In the genomic region with DNA sequence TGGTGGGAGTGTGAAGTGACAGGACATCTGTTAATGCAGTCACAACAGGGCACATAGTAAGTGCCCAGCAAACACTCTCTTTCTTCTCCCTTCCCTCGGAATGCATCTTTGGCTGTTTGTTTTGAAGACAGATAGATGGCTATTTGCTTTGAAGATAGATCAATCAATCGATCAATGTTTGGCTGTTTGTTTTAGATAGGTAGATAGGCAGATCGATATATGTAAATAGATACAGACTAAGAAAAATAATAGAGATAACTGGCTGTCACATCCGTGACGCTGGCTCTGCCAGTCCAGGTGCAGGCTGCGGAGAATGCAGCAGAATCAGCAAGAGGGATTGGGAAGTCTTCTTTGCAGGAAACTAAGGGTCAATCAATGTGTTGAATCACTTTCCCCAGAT, we compare ENCODE assay signal across 1 cellular context.
A peak's percentile ranks its signal among the peaks of the same experiment; 100 is the strongest.
TF ChIP-seq lines count a peak whose summit lies in the region.

No MANE protein-coding gene starts in this region.

TF ChIP-seq in HepG2, 621 proteins besides CTCF, POLR2A, EP300 and RAD21 (continued from another document and continues in another):
- TF ChIP-seq, protein P1, sequence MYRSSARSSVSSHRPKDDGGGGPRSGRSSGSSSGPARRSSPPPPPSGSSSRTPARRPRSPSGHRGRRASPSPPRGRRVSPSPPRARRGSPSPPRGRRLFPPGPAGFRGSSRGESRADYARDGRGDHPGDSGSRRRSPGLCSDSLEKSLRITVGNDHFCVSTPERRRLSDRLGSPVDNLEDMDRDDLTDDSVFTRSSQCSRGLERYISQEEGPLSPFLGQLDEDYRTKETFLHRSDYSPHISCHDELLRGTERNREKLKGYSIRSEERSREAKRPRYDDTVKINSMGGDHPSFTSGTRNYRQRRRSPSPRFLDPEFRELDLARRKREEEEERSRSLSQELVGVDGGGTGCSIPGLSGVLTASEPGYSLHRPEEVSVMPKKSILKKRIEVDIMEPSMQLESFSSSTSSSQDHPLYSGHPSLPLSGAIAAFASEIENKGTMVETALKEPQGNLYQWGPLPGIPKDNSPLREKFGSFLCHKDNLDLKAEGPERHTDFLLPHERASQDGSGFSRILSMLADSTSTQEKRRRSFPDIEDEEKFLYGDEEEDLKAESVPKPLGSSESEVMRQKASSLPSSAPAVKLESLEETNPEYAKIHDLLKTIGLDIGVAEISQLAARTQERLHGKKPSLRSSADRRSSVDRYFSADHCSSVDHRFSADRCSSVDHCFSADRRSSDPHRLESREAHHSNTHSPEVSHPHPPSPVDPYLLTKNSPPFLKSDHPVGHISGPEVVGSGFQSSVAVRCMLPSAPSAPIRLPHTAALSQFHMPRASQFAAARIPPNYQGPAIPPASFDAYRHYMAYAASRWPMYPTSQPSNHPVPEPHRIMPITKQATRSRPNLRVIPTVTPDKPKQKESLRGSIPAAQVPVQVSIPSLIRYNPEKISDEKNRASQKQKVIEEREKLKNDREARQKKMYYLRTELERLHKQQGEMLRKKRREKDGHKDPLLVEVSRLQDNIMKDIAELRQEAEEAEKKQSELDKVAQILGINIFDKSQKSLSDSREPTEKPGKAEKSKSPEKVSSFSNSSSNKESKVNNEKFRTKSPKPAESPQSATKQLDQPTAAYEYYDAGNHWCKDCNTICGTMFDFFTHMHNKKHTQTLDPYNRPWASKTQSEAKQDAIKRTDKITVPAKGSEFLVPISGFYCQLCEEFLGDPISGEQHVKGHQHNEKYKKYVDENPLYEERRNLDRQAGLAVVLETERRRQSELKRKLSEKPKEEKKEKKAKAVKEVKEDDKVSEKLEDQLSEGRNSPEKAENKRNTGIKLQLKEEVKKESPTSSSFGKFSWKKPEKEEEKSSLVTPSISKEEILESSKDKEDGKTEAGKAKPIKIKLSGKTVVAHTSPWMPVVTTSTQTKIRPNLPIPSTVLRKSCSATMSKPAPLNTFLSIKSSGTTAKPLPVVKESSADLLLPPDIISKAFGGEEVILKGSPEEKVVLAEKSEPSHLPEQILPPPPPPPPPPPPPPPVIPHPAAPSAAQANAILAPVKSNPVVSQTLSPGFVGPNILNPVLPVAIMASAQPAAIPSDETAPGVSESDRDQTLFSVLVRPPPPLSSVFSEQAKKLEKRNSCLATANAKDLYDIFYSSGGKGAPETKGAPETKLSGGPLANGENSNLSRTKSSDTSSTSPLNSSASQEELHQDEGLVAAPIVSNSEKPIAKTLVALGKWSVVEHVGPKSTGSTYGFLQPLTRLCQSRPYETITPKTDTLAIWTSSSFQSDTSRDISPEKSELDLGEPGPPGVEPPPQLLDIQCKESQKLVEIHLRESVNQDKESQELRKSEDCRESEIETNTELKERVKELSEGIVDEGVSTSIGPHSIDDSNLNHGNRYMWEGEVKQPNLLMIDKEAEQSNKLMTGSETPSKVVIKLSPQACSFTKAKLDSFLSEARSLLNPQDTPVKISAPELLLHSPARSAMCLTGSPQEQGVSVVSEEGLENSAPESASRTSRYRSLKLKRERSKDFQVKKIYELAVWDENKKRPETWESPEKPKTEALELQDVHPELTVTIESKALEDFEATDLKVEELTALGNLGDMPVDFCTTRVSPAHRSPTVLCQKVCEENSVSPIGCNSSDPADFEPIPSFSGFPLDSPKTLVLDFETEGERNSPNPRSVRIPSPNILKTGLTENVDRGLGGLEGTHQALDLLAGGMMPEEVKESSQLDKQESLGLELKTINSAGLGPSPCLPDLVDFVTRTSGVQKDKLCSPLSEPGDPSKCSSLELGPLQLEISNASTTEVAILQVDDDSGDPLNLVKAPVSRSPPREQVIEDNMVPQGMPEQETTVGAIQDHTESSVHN (CRISPR knock-in tag; IDR thresholded peaks at IDR 0.05), result no peak
- no peak for TF ChIP-seq PRPF4 (IDR thresholded peaks at IDR 0.05; ENCODE audit: low read depth, low read length, poor library complexity, severe bottlenecking)
- TF ChIP-seq, protein P2, sequence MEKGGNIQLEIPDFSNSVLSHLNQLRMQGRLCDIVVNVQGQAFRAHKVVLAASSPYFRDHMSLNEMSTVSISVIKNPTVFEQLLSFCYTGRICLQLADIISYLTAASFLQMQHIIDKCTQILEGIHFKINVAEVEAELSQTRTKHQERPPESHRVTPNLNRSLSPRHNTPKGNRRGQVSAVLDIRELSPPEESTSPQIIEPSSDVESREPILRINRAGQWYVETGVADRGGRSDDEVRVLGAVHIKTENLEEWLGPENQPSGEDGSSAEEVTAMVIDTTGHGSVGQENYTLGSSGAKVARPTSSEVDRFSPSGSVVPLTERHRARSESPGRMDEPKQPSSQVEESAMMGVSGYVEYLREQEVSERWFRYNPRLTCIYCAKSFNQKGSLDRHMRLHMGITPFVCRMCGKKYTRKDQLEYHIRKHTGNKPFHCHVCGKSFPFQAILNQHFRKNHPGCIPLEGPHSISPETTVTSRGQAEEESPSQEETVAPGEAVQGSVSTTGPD (CRISPR knock-in tag; IDR thresholded peaks at IDR 0.05), result peak; percentile 92
- 0 out of 2 replicates have a peak, but pooled peaks have one; percentile 50 for TF ChIP-seq ZNF331 (CRISPR knock-in tag; IDR thresholded peaks at IDR 0.05)
- no peak for TF ChIP-seq ZNF33A (CRISPR knock-in tag; IDR thresholded peaks at IDR 0.05; ENCODE audit: borderline replicate concordance)
- TF ChIP-seq KLF15 (CRISPR knock-in tag; IDR thresholded peaks at IDR 0.05; ENCODE audit: borderline replicate concordance), result no peak
- no peak for TF ChIP-seq ZNF776 (CRISPR knock-in tag; IDR thresholded peaks at IDR 0.05)
- no peak for TF ChIP-seq ZNF232 (CRISPR knock-in tag; IDR thresholded peaks at IDR 0.05; ENCODE audit: borderline replicate concordance)
- TF ChIP-seq BORCS8-MEF2B (CRISPR knock-in tag; IDR thresholded peaks at IDR 0.05), result no peak
- TF ChIP-seq ZNF317 (CRISPR knock-in tag; IDR thresholded peaks at IDR 0.05), result no peak
- peak; percentile 79 for TF ChIP-seq NFIC (IDR thresholded peaks at IDR 0.05; ENCODE audit: low read length)
- no peak for TF ChIP-seq ZC3H4 (CRISPR knock-in tag; IDR thresholded peaks at IDR 0.05; ENCODE audit: borderline replicate concordance)
- no peak for TF ChIP-seq CBX2 (IDR thresholded peaks at IDR 0.05; ENCODE audit: low read depth, low read length)
- TF ChIP-seq CBX2 (CRISPR knock-in tag; IDR thresholded peaks at IDR 0.05; ENCODE audit: low read depth), result no peak
- no peak for TF ChIP-seq ZFYVE20 (CRISPR knock-in tag; IDR thresholded peaks at IDR 0.05; ENCODE audit: borderline replicate concordance, low read depth)
- no peak for TF ChIP-seq NPAS2 (CRISPR knock-in tag; IDR thresholded peaks at IDR 0.05; ENCODE audit: borderline replicate concordance)
- TF ChIP-seq GTF3A (CRISPR knock-in tag; conservative IDR thresholded peaks at IDR 0.05), result no peak
- no peak for TF ChIP-seq SP4 (CRISPR knock-in tag; IDR thresholded peaks at IDR 0.05)
- TF ChIP-seq, protein P3, sequence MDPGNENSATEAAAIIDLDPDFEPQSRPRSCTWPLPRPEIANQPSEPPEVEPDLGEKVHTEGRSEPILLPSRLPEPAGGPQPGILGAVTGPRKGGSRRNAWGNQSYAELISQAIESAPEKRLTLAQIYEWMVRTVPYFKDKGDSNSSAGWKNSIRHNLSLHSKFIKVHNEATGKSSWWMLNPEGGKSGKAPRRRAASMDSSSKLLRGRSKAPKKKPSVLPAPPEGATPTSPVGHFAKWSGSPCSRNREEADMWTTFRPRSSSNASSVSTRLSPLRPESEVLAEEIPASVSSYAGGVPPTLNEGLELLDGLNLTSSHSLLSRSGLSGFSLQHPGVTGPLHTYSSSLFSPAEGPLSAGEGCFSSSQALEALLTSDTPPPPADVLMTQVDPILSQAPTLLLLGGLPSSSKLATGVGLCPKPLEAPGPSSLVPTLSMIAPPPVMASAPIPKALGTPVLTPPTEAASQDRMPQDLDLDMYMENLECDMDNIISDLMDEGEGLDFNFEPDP (CRISPR knock-in tag; conservative IDR thresholded peaks at IDR 0.05), result no peak
- TF ChIP-seq, protein P4, sequence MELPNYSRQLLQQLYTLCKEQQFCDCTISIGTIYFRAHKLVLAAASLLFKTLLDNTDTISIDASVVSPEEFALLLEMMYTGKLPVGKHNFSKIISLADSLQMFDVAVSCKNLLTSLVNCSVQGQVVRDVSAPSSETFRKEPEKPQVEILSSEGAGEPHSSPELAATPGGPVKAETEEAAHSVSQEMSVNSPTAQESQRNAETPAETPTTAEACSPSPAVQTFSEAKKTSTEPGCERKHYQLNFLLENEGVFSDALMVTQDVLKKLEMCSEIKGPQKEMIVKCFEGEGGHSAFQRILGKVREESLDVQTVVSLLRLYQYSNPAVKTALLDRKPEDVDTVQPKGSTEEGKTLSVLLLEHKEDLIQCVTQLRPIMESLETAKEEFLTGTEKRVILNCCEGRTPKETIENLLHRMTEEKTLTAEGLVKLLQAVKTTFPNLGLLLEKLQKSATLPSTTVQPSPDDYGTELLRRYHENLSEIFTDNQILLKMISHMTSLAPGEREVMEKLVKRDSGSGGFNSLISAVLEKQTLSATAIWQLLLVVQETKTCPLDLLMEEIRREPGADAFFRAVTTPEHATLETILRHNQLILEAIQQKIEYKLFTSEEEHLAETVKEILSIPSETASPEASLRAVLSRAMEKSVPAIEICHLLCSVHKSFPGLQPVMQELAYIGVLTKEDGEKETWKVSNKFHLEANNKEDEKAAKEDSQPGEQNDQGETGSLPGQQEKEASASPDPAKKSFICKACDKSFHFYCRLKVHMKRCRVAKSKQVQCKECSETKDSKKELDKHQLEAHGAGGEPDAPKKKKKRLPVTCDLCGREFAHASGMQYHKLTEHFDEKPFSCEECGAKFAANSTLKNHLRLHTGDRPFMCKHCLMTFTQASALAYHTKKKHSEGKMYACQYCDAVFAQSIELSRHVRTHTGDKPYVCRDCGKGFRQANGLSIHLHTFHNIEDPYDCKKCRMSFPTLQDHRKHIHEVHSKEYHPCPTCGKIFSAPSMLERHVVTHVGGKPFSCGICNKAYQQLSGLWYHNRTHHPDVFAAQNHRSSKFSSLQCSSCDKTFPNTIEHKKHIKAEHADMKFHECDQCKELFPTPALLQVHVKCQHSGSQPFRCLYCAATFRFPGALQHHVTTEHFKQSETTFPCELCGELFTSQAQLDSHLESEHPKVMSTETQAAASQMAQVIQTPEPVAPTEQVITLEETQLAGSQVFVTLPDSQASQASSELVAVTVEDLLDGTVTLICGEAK (IDR thresholded peaks at IDR 0.05), result no peak
- TF ChIP-seq, protein P4 (CRISPR knock-in tag; IDR thresholded peaks at IDR 0.05), result peak; percentile 38
- TF ChIP-seq, protein P5, sequence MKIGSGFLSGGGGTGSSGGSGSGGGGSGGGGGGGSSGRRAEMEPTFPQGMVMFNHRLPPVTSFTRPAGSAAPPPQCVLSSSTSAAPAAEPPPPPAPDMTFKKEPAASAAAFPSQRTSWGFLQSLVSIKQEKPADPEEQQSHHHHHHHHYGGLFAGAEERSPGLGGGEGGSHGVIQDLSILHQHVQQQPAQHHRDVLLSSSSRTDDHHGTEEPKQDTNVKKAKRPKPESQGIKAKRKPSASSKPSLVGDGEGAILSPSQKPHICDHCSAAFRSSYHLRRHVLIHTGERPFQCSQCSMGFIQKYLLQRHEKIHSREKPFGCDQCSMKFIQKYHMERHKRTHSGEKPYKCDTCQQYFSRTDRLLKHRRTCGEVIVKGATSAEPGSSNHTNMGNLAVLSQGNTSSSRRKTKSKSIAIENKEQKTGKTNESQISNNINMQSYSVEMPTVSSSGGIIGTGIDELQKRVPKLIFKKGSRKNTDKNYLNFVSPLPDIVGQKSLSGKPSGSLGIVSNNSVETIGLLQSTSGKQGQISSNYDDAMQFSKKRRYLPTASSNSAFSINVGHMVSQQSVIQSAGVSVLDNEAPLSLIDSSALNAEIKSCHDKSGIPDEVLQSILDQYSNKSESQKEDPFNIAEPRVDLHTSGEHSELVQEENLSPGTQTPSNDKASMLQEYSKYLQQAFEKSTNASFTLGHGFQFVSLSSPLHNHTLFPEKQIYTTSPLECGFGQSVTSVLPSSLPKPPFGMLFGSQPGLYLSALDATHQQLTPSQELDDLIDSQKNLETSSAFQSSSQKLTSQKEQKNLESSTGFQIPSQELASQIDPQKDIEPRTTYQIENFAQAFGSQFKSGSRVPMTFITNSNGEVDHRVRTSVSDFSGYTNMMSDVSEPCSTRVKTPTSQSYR (CRISPR knock-in tag; IDR thresholded peaks at IDR 0.05; ENCODE audit: borderline replicate concordance), result no peak
- TF ChIP-seq, protein P6, sequence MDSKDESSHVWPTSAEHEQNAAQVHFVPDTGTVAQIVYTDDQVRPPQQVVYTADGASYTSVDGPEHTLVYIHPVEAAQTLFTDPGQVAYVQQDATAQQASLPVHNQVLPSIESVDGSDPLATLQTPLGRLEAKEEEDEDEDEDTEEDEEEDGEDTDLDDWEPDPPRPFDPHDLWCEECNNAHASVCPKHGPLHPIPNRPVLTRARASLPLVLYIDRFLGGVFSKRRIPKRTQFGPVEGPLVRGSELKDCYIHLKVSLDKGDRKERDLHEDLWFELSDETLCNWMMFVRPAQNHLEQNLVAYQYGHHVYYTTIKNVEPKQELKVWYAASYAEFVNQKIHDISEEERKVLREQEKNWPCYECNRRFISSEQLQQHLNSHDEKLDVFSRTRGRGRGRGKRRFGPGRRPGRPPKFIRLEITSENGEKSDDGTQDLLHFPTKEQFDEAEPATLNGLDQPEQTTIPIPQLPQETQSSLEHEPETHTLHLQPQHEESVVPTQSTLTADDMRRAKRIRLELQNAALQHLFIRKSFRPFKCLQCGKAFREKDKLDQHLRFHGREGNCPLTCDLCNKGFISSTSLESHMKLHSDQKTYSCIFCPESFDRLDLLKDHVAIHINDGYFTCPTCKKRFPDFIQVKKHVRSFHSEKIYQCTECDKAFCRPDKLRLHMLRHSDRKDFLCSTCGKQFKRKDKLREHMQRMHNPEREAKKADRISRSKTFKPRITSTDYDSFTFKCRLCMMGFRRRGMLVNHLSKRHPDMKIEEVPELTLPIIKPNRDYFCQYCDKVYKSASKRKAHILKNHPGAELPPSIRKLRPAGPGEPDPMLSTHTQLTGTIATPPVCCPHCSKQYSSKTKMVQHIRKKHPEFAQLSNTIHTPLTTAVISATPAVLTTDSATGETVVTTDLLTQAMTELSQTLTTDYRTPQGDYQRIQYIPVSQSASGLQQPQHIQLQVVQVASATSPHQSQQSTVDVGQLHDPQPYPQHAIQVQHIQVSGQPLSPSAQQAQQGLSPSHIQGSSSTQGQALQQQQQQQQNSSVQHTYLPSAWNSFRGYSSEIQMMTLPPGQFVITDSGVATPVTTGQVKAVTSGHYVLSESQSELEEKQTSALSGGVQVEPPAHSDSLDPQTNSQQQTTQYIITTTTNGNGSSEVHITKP (CRISPR knock-in tag; IDR thresholded peaks at IDR 0.05; ENCODE audit: low read depth), result no peak
